In the genomic region with DNA sequence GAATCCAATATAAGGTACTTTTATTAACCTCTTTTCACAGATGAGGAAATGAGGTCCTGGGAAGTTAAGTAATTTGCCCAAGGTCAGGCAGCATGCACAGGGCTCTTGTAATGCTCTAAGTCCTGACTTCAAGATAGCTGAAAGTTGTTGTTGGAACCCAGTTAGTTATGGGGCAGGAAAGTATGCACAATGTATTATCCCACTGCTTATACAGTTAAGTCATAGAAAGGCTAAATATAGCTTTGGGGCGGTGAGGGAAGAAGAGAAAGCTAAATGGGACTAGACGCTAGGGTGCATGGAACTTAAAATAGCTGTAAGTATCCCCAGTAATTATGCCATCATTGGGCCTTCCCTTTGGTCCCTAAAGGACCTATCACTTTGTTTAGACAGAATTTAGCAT, we compare ENCODE assay signal across 22 cellular contexts. TPM values are rescaled to one million over a fixed set of nuclear protein-coding genes. Genes with fewer than 3 reads are reported as not detected.
DNase-seq lines count a peak whose midpoint lies in the region; ATAC-seq, FAIRE-seq and TF ChIP-seq lines count a peak whose summit lies in the region.
"Had no signal": no experiment of that assay in that cellular context is flagged by ENCODE, and none has a peak within 500 bp of the region (broad histone marks: within the 10 kb centered on the region; RNA-seq: fewer than 3 reads in every experiment).

No MANE protein-coding gene starts in this region.

- H3K4me3 ChIP-seq in NB4 (ENCODE audit: low read depth, low read length) (no peak overlapping the region), K562 (no peak overlapping the region), mesenchymal stem cell (ENCODE audit: insufficient read depth in 1 of 2, low read depth in 1 of 2, low read length in 2 of 2) (no peak overlapping the region)
- H3K4me3 ChIP-seq: A549, suprapubic skin had no signal

- no peaks in the 10 kb centered on the region for H3K9me3 Mint-ChIP-seq in osteocyte (ENCODE audit: unreplicated experiment)
- H3K9me3 Mint-ChIP-seq: activated CD4-positive, alpha-beta memory T cell treated with anti-CD3 and anti-CD28 coated beads for 36 hours; HFFc6; IgD-negative memory B cell had no signal

- H4K8ac ChIP-seq in mesenchymal stem cell (ENCODE audit: low read length): no peak overlapping the region

- no peak overlapping the region for H2BK15ac ChIP-seq in mesenchymal stem cell (ENCODE audit: low read depth, poor library complexity, severe bottlenecking)

- POLR2A ChIA-PET in K562 (lab: Yijun Ruan, JAX): interaction anchor here (0.6 to 0.9 kb wide), 5 partner anchors 13 to 517 kb away, joined by 3 to 5 read pairs (median 3); no protein-coding TSS in a partner anchor

- peaks cover 6% of the 10 kb centered on the region for H3K79me1 ChIP-seq in mesenchymal stem cell (replicated peaks; ENCODE audit: low read length, poor library complexity, severe bottlenecking)

- H2AFZ ChIP-seq in K562 (ENCODE audit: low read depth, low read length) (no peak overlapping the region), mesenchymal stem cell (ENCODE audit: low read depth, low read length) (no peak overlapping the region)

- no peak for TF ChIP-seq RAD21 in K562 (CRISPR knock-in tag; conservative IDR thresholded peaks at IDR 0.05 in 1 of 2, IDR thresholded peaks at IDR 0.05 in 1 of 2)

- H3K4me1 Mint-ChIP-seq in osteocyte (ENCODE audit: unreplicated experiment): peaks cover 18% of the 10 kb centered on the region

- 24% methylated on average over 2 of the region's 2 CpGs for WGBS in K562 (ENCODE audit: insufficient coverage, low coverage, missing lambda C conversion rate)
- 71% methylated on average over 2 of the region's 2 CpGs for WGBS in mesenchymal stem cell

- no peak for FAIRE-seq in K562 (lab: Jason Lieb, UNC)
- FAIRE-seq: A549 had no signal

- intact Hi-C loops in K562 (cut with micrococcal nuclease): loop anchor here (10.0 kb wide), 1 partner anchor 293 kb away; no protein-coding TSS in a partner anchor

- no peaks in the 10 kb centered on the region for H3K27me3 Mint-ChIP-seq in osteocyte (ENCODE audit: unreplicated experiment)
- H3K27me3 Mint-ChIP-seq: activated CD4-positive, alpha-beta memory T cell treated with anti-CD3 and anti-CD28 coated beads for 36 hours; IgD-negative memory B cell had no signal

- no peak overlapping the region for H2BK12ac ChIP-seq in mesenchymal stem cell (ENCODE audit: low read length in 2 of 2)

- H3K9me3 ChIP-seq in K562 (replicated peaks; ENCODE audit: control insufficient read depth, insufficient read depth, low read depth, low read length) (no peaks in the 10 kb centered on the region), mesenchymal stem cell (ENCODE audit: control insufficient read depth, low read length) (no peaks in the 10 kb centered on the region)
- H3K9me3 ChIP-seq: A549, suprapubic skin had no signal

- no peak overlapping the region for H3K4me3 Mint-ChIP-seq in osteocyte (ENCODE audit: unreplicated experiment)
- H3K4me3 Mint-ChIP-seq: activated CD4-positive, alpha-beta memory T cell treated with anti-CD3 and anti-CD28 coated beads for 36 hours; HFFc6 had no signal

- in situ Hi-C loops in K562 (cut with MboI): loop anchor here (10.0 kb wide), 1 partner anchor 217 kb away; no protein-coding TSS in a partner anchor

- H3K4ac ChIP-seq in mesenchymal stem cell (ENCODE audit: low read depth in 1 of 2, low read length in 2 of 2): no peak overlapping the region

- TF ChIP-seq POLR2A in NB4 (IDR thresholded peaks at IDR 0.05; ENCODE audit: extremely low read depth, insufficient read length): no peak
- no peak for TF ChIP-seq POLR2A in K562 (conservative IDR thresholded peaks at IDR 0.05)

- H3K79me2 ChIP-seq in K562 (ENCODE audit: control insufficient read depth, insufficient read depth, low read length): peaks cover 74% of the 10 kb centered on the region

- H3K36me3 ChIP-seq in K562 (ENCODE audit: control insufficient read depth, insufficient read depth, low read length): no peaks in the 10 kb centered on the region
- H3K36me3 ChIP-seq in mesenchymal stem cell (ENCODE audit: control insufficient read depth in 1 of 2, insufficient read depth in 2 of 2, low read depth in 1 of 2, low read length in 2 of 2): no peaks in the 10 kb centered on the region
- H3K36me3 ChIP-seq: suprapubic skin had no signal

- H3K9ac ChIP-seq in K562 (ENCODE audit: insufficient read depth in 1 of 2, low read depth in 2 of 2, low read length in 2 of 2): no peak overlapping the region
- H3K9ac ChIP-seq in mesenchymal stem cell (ENCODE audit: low read length): no peak overlapping the region

- no TSS peak for BruUV-seq in K562 (replicated peaks; lab: Mats Ljungman, UMichigan)

- TF ChIP-seq CTCF in NB4 (IDR thresholded peaks at IDR 0.05; ENCODE audit: low read depth, low read length) (no peak), K562 (IDR thresholded peaks at IDR 0.05 in 2 of 3, conservative IDR thresholded peaks at IDR 0.05 in 1 of 3; ENCODE audit: insufficient read depth in 2 of 3, low read depth in 1 of 3, low read length in 3 of 3) (no peak), osteocyte (IDR thresholded peaks at IDR 0.05) (no peak)

- H3K27me3 ChIP-seq in K562 (ENCODE audit: control insufficient read depth in 2 of 2, insufficient read depth in 2 of 2, low read length in 2 of 2) (no peaks in the 10 kb centered on the region), mesenchymal stem cell (ENCODE audit: control insufficient read depth in 1 of 2, insufficient read depth in 1 of 2, low read length in 2 of 2) (no peaks in the 10 kb centered on the region)
- H3K27me3 ChIP-seq: suprapubic skin had no signal

- H3K27ac ChIP-seq in K562 (ENCODE audit: extremely low read depth, low read depth, low read length) (peak overlapping the region; percentile 27; the same call in 1 of the 3 replicates), mesenchymal stem cell (ENCODE audit: low read length, poor library complexity, severe bottlenecking) (no peak overlapping the region)
- H3K27ac ChIP-seq: A549, suprapubic skin had no signal

- no peak overlapping the region for H4K91ac ChIP-seq in mesenchymal stem cell (ENCODE audit: low read length)

- no peak overlapping the region for H2BK5ac ChIP-seq in mesenchymal stem cell (ENCODE audit: low read depth, low read length, poor library complexity, severe bottlenecking)

- no peak for TF ChIP-seq EP300 in K562 (IDR thresholded peaks at IDR 0.05; ENCODE audit: low read length)

- no peak overlapping the region for H3K27ac Mint-ChIP-seq in osteocyte (ENCODE audit: unreplicated experiment)

- no peak overlapping the region for H3K14ac ChIP-seq in mesenchymal stem cell (ENCODE audit: low read length in 2 of 2)

- peaks cover 2 to 16% of the 10 kb centered on the region in 2 experiments; a peak in 4 of 5 replicates for H3K4me1 ChIP-seq in K562 (replicated peaks in 1 of 2; ENCODE audit: control insufficient read depth in 2 of 2, insufficient read depth in 2 of 2, low read length in 2 of 2)
- H3K4me1 ChIP-seq in mesenchymal stem cell (ENCODE audit: control insufficient read depth, insufficient read depth, low read depth, low read length): peaks cover 2% of the 10 kb centered on the region
- H3K4me1 ChIP-seq: A549, suprapubic skin had no signal

- H3K9me1 ChIP-seq in K562 (ENCODE audit: control insufficient read depth, insufficient read depth, low read length): no peaks in the 10 kb centered on the region

- DNase-seq in AML-193 (lab: John Stamatoyannopoulos, UW): peak; percentile 19 to 25
- DNase-seq in NB4 (ENCODE audit: low read depth): peak; percentile 37
- DNase-seq in K562 (ENCODE audit: extremely low read depth in 1 of 4, low spot score in 3 of 4): peak in 1 of 4 experiments; percentile 34
- peak; percentile 82 for DNase-seq in mesenchymal stem cell
- DNase-seq in glomerular visceral epithelial cell (ENCODE audit: extremely low spot score): no peak
- no peak for DNase-seq in T1000 (lab: John Stamatoyannopoulos, UW)
- DNase-seq in osteocyte (ENCODE audit: extremely low spot score, unreplicated experiment): no peak
- DNase-seq: activated CD4-positive, alpha-beta memory T cell treated with anti-CD3 and anti-CD28 coated beads for 36 hours; activated naive CD4-positive, alpha-beta T cell; activated T-cell treated with anti-CD3 and anti-CD28 coated beads for 4 hours; anterior cingulate cortex; C1 segment of cervical spinal cord; DMS 273 treated with DMSO at 0.1 percent for 48 hours; GF-D8; HFFc6; NCI-H748 treated with DMSO at 0.1 percent for 48 hours; OCI-M1; SHP77 treated with DMSO at 0.1 percent for 48 hours had no signal

- H3K18ac ChIP-seq in mesenchymal stem cell (ENCODE audit: low read depth in 1 of 2, low read length in 2 of 2): no peak overlapping the region

- CTCF ChIA-PET in K562 (lab: Yijun Ruan, JAX; ENCODE audit: low intra/inter-chr PET ratio): no interaction called here

- no peak overlapping the region for H2AK5ac ChIP-seq in mesenchymal stem cell (ENCODE audit: low read length, severe bottlenecking)

- no peaks in the 10 kb centered on the region for H4K20me1 ChIP-seq in K562 (replicated peaks; ENCODE audit: control insufficient read depth, insufficient read depth, low read length)

- no peaks in the 10 kb centered on the region for H3K36me3 Mint-ChIP-seq in osteocyte (ENCODE audit: unreplicated experiment)
- H3K36me3 Mint-ChIP-seq: activated CD4-positive, alpha-beta memory T cell treated with anti-CD3 and anti-CD28 coated beads for 36 hours; IgD-negative memory B cell had no signal

- H2BK120ac ChIP-seq in mesenchymal stem cell (ENCODE audit: low read depth, low read length): no peak overlapping the region

- H3K23ac ChIP-seq in mesenchymal stem cell (ENCODE audit: low read length in 2 of 2): no peak overlapping the region

- H3K4me2 ChIP-seq in K562 (ENCODE audit: insufficient read depth, low read length) (no peak overlapping the region; the same call in 1 of the 2 replicates), mesenchymal stem cell (ENCODE audit: low read length, poor library complexity, severe bottlenecking) (no peak overlapping the region)
- H3K4me2 ChIP-seq: A549 had no signal

- ATAC-seq in K562: peak; percentile 56
- no peak for ATAC-seq in HG03280 (IDR thresholded peaks at IDR 0.05; ENCODE audit: unreplicated experiment)
- ATAC-seq: A549 had no signal

RNA-seq across cellular contexts. Expression of gene GLCCI1, which starts 9.2 kb away (rescaled TPM):
- 28.3 and 49.4 TPM in 2 replicates for total RNA-seq in K562 (2011; cell fraction: chromatin; rRNA removed; ENCODE audit: low replicate concordance)
- 10.5 and 18.9 TPM in 2 replicates for total RNA-seq in K562 (2011; cell fraction: nucleolus; rRNA removed)
- total RNA-seq in K562 (2011; cell fraction: nucleoplasm; rRNA removed): 21.6 and 29.6 TPM in 2 replicates
- total RNA-seq in K562 (2014; rRNA removed) (2.8 and 4.6 TPM in 2 replicates), K562 (2014; rRNA removed; fragmentation: Illumina TruSeq; extraction: Trizol) (9.5 and 9.7 TPM in 2 replicates), K562 (2015; rRNA removed; fragmentation: Illumina TruSeq; extraction: Trizol) (6.5 and 7.3 TPM in 2 replicates), K562 (2021) (11.2 and 11.9 TPM in 2 replicates), osteocyte (12.3 and 16.8 TPM in 2 replicates)
- polyA plus RNA-seq in K562 (2011; rRNA removed) (7.2 and 16.6 TPM in 2 replicates), K562 (2014; fragmentation: Illumina TruSeq; extraction: Trizol) (7.7 and 8.1 TPM in 2 replicates), K562 (2014; fragmentation: Nextera tagmentation; extraction: Ambion mirVana) (1 to 10 TPM; 2.7 TPM), K562 (2014; rRNA removed) (5.1 and 6.0 TPM in 2 replicates)
- polyA plus RNA-seq in K562 (2011; cell fraction: cytosol; rRNA removed): 2.7 and 6.5 TPM in 2 replicates
- 13.2 and 20.1 TPM in 2 replicates for polyA plus RNA-seq in K562 (2011; cell fraction: nucleus; rRNA removed)
- polyA plus RNA-seq in K562 (2012): 8.4 and 11.0 TPM in 2 replicates
- 13.8 and 36.3 TPM in 2 replicates for polyA minus RNA-seq in K562 (2011; rRNA and poly(A)+ RNA removed)
- polyA minus RNA-seq in K562 (2011; cell fraction: cytosol; rRNA and poly(A)+ RNA removed): 3.7 and 9.9 TPM in 2 replicates
- 8.6 and 31.3 TPM in 2 replicates for polyA minus RNA-seq in K562 (2011; cell fraction: nucleus; rRNA and poly(A)+ RNA removed)
- 13.5 TPM for polyA plus RNA-seq in mesenchymal stem cell (2013, experiment 1 of 2)
- polyA plus RNA-seq in mesenchymal stem cell (2013, experiment 2 of 2): 15.6 TPM

Comparison
In these comparisons a context has a peak if more than half of its experiments do, and no peak if none do; other contexts are left out.
1. DNase-seq: peak in AML-193 (2 of 2), NB4 (single experiment) and mesenchymal stem cell (single experiment); none in glomerular visceral epithelial cell (single experiment), T1000 (single experiment) and osteocyte (single experiment).